1 cellular context compared by ENCODE assay signal in genomic region chr9:93116049-93116961, GRCh38.
TF ChIP-seq lines count a peak whose summit lies in the region.

No MANE protein-coding gene starts in this region.

TF ChIP-seq in HepG2, 621 proteins besides CTCF, POLR2A, EP300 and RAD21 (continued from another document and continues in another):
- TF ChIP-seq PAXIP1 (CRISPR knock-in tag; conservative IDR thresholded peaks at IDR 0.05) (peak; percentile 82), DNMT3B (CRISPR knock-in tag; conservative IDR thresholded peaks at IDR 0.05) (no peak), NR2F6 (IDR thresholded peaks at IDR 0.05) (peak; percentile 50; the same call in 1 of the 2 replicates), NR2F6 (CRISPR knock-in tag; IDR thresholded peaks at IDR 0.05) (peak; percentile 87), ZNF687 (CRISPR knock-in tag; IDR thresholded peaks at IDR 0.05) (peak; percentile 90), DDIT3 (CRISPR knock-in tag; IDR thresholded peaks at IDR 0.05) (no peak), SOX5 (CRISPR knock-in tag; IDR thresholded peaks at IDR 0.05; ENCODE audit: borderline replicate concordance) (peak; percentile 57; the same call in 1 of the 2 replicates), SRF (IDR thresholded peaks at IDR 0.05; ENCODE audit: low read depth, low read length) (no peak), ZNF281 (CRISPR knock-in tag; IDR thresholded peaks at IDR 0.05; ENCODE audit: borderline replicate concordance) (peak; percentile 40; the same call in 1 of the 2 replicates), ZNF292 (CRISPR knock-in tag; IDR thresholded peaks at IDR 0.05; ENCODE audit: borderline replicate concordance, low read depth) (peak; percentile 46; the same call in 1 of the 2 replicates), SALL1 (CRISPR knock-in tag; IDR thresholded peaks at IDR 0.05) (peak; percentile 93), RXRA (CRISPR knock-in tag; IDR thresholded peaks at IDR 0.05) (peak; percentile 91), SMC3 (IDR thresholded peaks at IDR 0.05; ENCODE audit: low read length) (peak; percentile 24; the same call in 1 of the 2 replicates), ZHX1 (CRISPR knock-in tag; IDR thresholded peaks at IDR 0.05; ENCODE audit: low read depth) (no peak), ZKSCAN5 (CRISPR knock-in tag; IDR thresholded peaks at IDR 0.05) (peak; percentile 40; the same call in 1 of the 2 replicates), ASH2L (IDR thresholded peaks at IDR 0.05; ENCODE audit: insufficient read length, low read depth, low read length) (no peak), RARA (CRISPR knock-in tag; IDR thresholded peaks at IDR 0.05) (peak; percentile 90), ZNF441 (CRISPR knock-in tag; IDR thresholded peaks at IDR 0.05; ENCODE audit: borderline replicate concordance) (0 out of 2 replicates have a peak, but pooled peaks have one; percentile 18), POGZ (CRISPR knock-in tag; IDR thresholded peaks at IDR 0.05) (0 out of 2 replicates have a peak, but pooled peaks have one; percentile 42), THAP11 (CRISPR knock-in tag; IDR thresholded peaks at IDR 0.05) (peak; percentile 62; the same call in 1 of the 2 replicates), HBP1 (CRISPR knock-in tag; IDR thresholded peaks at IDR 0.05; ENCODE audit: low read depth) (no peak), ATF2 (CRISPR knock-in tag; IDR thresholded peaks at IDR 0.05) (0 out of 2 replicates have a peak, but pooled peaks have one; percentile 34), ZIK1 (CRISPR knock-in tag; IDR thresholded peaks at IDR 0.05; ENCODE audit: borderline replicate concordance, low read depth) (0 out of 2 replicates have a peak, but pooled peaks have one; percentile 48), ZNF891 (CRISPR knock-in tag; IDR thresholded peaks at IDR 0.05) (peak; percentile 70; the same call in 1 of the 2 replicates), CEBPZ (IDR thresholded peaks at IDR 0.05; ENCODE audit: low read length) (no peak), ZNF337 (CRISPR knock-in tag; IDR thresholded peaks at IDR 0.05; ENCODE audit: borderline replicate concordance, low read depth) (no peak), PHF5A (CRISPR knock-in tag; IDR thresholded peaks at IDR 0.05; ENCODE audit: low read depth, unreplicated experiment) (no peak), ZNF547 (CRISPR knock-in tag; IDR thresholded peaks at IDR 0.05) (no peak), ZNF614 (CRISPR knock-in tag; IDR thresholded peaks at IDR 0.05; ENCODE audit: borderline replicate concordance) (peak; percentile 65; the same call in 1 of the 2 replicates), ZNF12 (CRISPR knock-in tag; IDR thresholded peaks at IDR 0.05) (peak; percentile 56; the same call in 1 of the 2 replicates), ZNF430 (CRISPR knock-in tag; IDR thresholded peaks at IDR 0.05) (peak; percentile 44; the same call in 1 of the 2 replicates), ZNF746 (CRISPR knock-in tag; IDR thresholded peaks at IDR 0.05) (peak; percentile 45; the same call in 1 of the 2 replicates), ZNF710 (CRISPR knock-in tag; IDR thresholded peaks at IDR 0.05; ENCODE audit: borderline replicate concordance) (peak; percentile 77; the same call in 1 of the 2 replicates), ONECUT2 (CRISPR knock-in tag; IDR thresholded peaks at IDR 0.05) (no peak)
